35 cellular contexts compared by ENCODE assay signal in the genomic region with DNA sequence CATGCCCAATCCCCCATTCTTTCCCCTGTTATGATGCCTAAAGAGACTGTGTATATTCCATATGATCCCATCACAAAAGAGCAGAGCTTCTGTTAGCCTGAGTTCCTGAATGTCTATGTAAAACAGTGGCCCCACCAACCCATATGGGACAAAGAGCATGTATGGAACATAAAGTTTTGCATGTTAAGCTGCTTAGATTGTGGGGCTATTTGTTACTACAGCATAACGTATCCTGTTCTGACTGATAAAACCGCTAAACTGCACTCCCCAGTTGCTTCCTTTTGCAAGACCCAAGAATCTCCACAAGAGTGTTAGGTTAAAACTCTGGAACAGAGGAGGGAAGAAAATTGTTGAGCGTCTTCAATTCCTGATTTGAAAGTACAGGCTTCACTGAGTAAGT.
"Had no signal": no experiment of that assay in that cellular context is flagged by ENCODE, and none has a peak within 500 bp of the region (broad histone marks: within the 10 kb centered on the region; RNA-seq: fewer than 3 reads in every experiment).

No MANE protein-coding gene starts in this region.

- H3K36me3 ChIP-seq: MG63 had no signal

- DNase-seq: Kasumi-1, MG63, MM.1S, MV-4-11, NCI-H1048, NCI-H1092, NCI-H1092 treated with DMSO at 0.1 percent for 48 hours, NCI-H1105, NCI-H1105 treated with DMSO at 0.1 percent for 48 hours, NCI-H1417, NCI-H1417 treated with DMSO at 0.1 percent for 48 hours, NCI-H1436, NCI-H1436 treated with DMSO at 0.1 percent for 48 hours, NCI-H146, NCI-H1694, NCI-H1694 treated with DMSO at 0.1 percent for 48 hours, NCI-H187, NCI-H187 treated with DMSO at 0.1 percent for 48 hours, NCI-H1930, NCI-H2029, NCI-H2029 treated with DMSO at 0.1 percent for 48 hours, NCI-H2081, NCI-H2081 treated with DMSO at 0.1 percent for 48 hours, NCI-H2107, NCI-H2171, NCI-H2171 treated with DMSO at 0.1 percent for 48 hours, NCI-H2227 treated with DMSO at 0.1 percent for 48 hours, NCI-H226, NCI-H345, NCI-H446, NCI-H446 treated with DMSO at 0.1 percent for 48 hours, NCI-H510A, NCI-H510A treated with DMSO at 0.1 percent for 48 hours, NCI-H524, NCI-H524 treated with DMSO at 0.1 percent for 48 hours had no signal

- H3K9me3 ChIP-seq: MG63 had no signal

- H3K4me3 ChIP-seq: MG63 had no signal
